Comparison of ENCODE assay signal across 2 cellular contexts in the genomic region with DNA sequence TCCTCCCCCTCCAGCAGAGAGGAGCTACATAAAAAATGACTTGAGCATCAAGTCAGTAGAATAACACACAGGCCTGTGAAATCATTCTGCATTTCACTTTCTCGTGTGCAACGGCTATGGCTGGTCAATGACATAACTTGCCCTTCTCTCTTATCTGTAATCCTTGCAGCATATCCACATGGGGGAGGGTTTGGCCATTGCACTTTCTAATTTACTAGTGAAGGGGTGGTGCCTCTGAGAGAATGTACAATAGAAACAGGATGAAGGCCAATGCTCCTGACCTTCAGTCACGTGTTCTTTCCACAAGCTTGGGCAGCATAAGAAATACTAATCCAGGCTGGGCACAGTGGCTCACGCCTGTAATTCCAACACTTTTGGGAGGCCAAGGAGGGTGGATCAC.
TF ChIP-seq lines count a peak whose summit lies in the region.

No MANE protein-coding gene starts in this region.

TF ChIP-seq in liver, 16 proteins besides CTCF, POLR2A, EP300 and RAD21 (continued from another document):
- TF ChIP-seq ZBTB33 (IDR thresholded peaks at IDR 0.05) = no peak
- no peak for TF ChIP-seq FOXA1 (IDR thresholded peaks at IDR 0.05)
- no peak for TF ChIP-seq EGR1 (IDR thresholded peaks at IDR 0.05; ENCODE audit: low read depth in 2 of 2)
- no peak for TF ChIP-seq REST (IDR thresholded peaks at IDR 0.05)
- TF ChIP-seq YY1 (IDR thresholded peaks at IDR 0.05) = no peak
- TF ChIP-seq TAF1 (conservative IDR thresholded peaks at IDR 0.05) = no peak
- no peak for TF ChIP-seq HNF4A (conservative IDR thresholded peaks at IDR 0.05)
- no peak for TF ChIP-seq GABPA (IDR thresholded peaks at IDR 0.05 in 1 of 2, conservative IDR thresholded peaks at IDR 0.05 in 1 of 2)
- peak; percentile 37 for TF ChIP-seq NR2F2 (IDR thresholded peaks at IDR 0.05)
- TF ChIP-seq HNF4G (IDR thresholded peaks at IDR 0.05) = no peak
- TF ChIP-seq, protein P1, sequence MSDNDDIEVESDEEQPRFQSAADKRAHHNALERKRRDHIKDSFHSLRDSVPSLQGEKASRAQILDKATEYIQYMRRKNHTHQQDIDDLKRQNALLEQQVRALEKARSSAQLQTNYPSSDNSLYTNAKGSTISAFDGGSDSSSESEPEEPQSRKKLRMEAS (IDR thresholded peaks at IDR 0.05) = no peak
- TF ChIP-seq FOXA2 (IDR thresholded peaks at IDR 0.05) = no peak
- TF ChIP-seq RXRA (IDR thresholded peaks at IDR 0.05) = peak in 1 of 2 donors; percentile 24

TF ChIP-seq in HepG2, 621 proteins besides CTCF, POLR2A, EP300 and RAD21 (continued from another document):
- TF ChIP-seq FIP1L1 (IDR thresholded peaks at IDR 0.05; ENCODE audit: borderline replicate concordance, insufficient read depth, low read depth, low read length) (no peak), ZNF781 (CRISPR knock-in tag; IDR thresholded peaks at IDR 0.05; ENCODE audit: borderline replicate concordance, not compliant biosample characterization) (no peak), KDM5A (IDR thresholded peaks at IDR 0.05; ENCODE audit: borderline replicate concordance, low read length) (no peak), SP1 (IDR thresholded peaks at IDR 0.05) (no peak), SP1 (CRISPR knock-in tag; IDR thresholded peaks at IDR 0.05) (no peak), GRHL1 (CRISPR knock-in tag; conservative IDR thresholded peaks at IDR 0.05) (no peak), ZNF75D (CRISPR knock-in tag; IDR thresholded peaks at IDR 0.05; ENCODE audit: borderline replicate concordance) (no peak), KDM6A (CRISPR knock-in tag; IDR thresholded peaks at IDR 0.05; ENCODE audit: low read depth) (no peak)
- TF ChIP-seq, protein P2, sequence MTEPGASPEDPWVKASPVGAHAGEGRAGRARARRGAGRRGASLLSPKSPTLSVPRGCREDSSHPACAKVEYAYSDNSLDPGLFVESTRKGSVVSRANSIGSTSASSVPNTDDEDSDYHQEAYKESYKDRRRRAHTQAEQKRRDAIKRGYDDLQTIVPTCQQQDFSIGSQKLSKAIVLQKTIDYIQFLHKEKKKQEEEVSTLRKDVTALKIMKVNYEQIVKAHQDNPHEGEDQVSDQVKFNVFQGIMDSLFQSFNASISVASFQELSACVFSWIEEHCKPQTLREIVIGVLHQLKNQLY (CRISPR knock-in tag; IDR thresholded peaks at IDR 0.05) = no peak
- TF ChIP-seq, protein P3, sequence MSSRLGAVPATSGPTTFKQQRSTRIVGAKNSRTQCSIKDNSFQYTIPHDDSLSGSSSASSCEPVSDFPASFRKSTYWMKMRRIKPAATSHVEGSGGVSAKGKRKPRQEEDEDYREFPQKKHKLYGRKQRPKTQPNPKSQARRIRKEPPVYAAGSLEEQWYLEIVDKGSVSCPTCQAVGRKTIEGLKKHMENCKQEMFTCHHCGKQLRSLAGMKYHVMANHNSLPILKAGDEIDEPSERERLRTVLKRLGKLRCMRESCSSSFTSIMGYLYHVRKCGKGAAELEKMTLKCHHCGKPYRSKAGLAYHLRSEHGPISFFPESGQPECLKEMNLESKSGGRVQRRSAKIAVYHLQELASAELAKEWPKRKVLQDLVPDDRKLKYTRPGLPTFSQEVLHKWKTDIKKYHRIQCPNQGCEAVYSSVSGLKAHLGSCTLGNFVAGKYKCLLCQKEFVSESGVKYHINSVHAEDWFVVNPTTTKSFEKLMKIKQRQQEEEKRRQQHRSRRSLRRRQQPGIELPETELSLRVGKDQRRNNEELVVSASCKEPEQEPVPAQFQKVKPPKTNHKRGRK (CRISPR knock-in tag; IDR thresholded peaks at IDR 0.05) = no peak
